In the genomic region with DNA sequence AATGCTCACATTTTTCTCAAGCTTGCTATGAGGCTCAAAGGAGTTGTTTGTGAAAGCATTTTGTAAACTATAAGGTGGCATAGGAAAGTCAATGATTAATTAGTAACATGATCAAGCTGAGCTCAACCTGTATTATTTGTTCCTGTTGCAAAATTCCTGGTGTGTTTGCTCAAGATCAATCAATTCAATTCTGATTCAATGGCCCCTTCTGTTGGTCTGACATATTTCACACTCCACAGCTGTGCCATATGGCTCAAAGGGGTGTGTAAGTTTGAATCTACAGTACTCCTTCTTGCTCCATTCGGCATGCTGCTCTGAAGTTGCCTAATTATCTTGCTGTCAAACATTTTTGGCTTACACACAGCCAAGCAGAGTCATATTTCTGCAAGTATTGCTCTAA, we compare ENCODE assay signal across 31 cellular contexts.
DNase-seq lines count a peak whose midpoint lies in the region; ATAC-seq and TF ChIP-seq lines count a peak whose summit lies in the region.
"Had no signal": no experiment of that assay in that cellular context is flagged by ENCODE, and none has a peak within 500 bp of the region (broad histone marks: within the 10 kb centered on the region; RNA-seq: fewer than 3 reads in every experiment).

No MANE protein-coding gene starts in this region.

- no peaks in the 10 kb centered on the region for H3K9me2 ChIP-seq in PC-9 (ENCODE audit: insufficient read depth)

- H3K79me2 ChIP-seq in PC-9 (ENCODE audit: low read depth) = no peaks in the 10 kb centered on the region

- H3F3A ChIP-seq in PC-9 (ENCODE audit: insufficient read depth, low read depth) = no peaks in the 10 kb centered on the region

- TF ChIP-seq POLR2A in right lobe of liver (IDR thresholded peaks at IDR 0.05) = no peak

- H3K4me3 ChIP-seq in PC-9 (no peak overlapping the region), right lobe of liver (no peak overlapping the region)
- H3K4me3 ChIP-seq: dorsolateral prefrontal cortex, smooth muscle cell, stomach, thyroid gland had no signal

- no peak overlapping the region for H3K27ac ChIP-seq in PC-9
- no peak overlapping the region for H3K27ac ChIP-seq in right lobe of liver
- H3K27ac ChIP-seq: dorsolateral prefrontal cortex, stomach, thyroid gland had no signal

- H3K4me2 ChIP-seq in PC-9 = no peak overlapping the region
- H3K4me2 ChIP-seq: smooth muscle cell had no signal

- ATAC-seq in right lobe of liver = peak; percentile 69 to 97 (median 92)
- ATAC-seq: activated CD8-positive, alpha-beta T cell treated with anti-CD3 and anti-CD28 coated beads, Interleukin-2, amount 10 ng/mL, durations not matched to agents 7 days and 5 days; activated naive CD8-positive, alpha-beta T cell treated with anti-CD3 and anti-CD28 coated beads, Interleukin-2, amount 50 U/mL, for 24 hours; left ventricle myocardium superior; naive thymus-derived CD8-positive, alpha-beta T cell; SK-N-SH treated with all-trans-retinoic acid at 6 μM for 48 hours; T-helper 17 cell had no signal

- H3K27me3 ChIP-seq in PC-9 (ENCODE audit: insufficient read depth, low read depth) = no peaks in the 10 kb centered on the region
- no peaks in the 10 kb centered on the region for H3K27me3 ChIP-seq in right lobe of liver
- H3K27me3 ChIP-seq: stomach, thyroid gland had no signal

- H4K20me1 ChIP-seq in PC-9 (ENCODE audit: insufficient read depth) = no peaks in the 10 kb centered on the region

- WGBS in right lobe of liver (ENCODE audit: insufficient coverage, low coverage, low lambda C conversion rate, missing lambda C conversion rate) = 15% methylated on average over 1 of the region's 1 CpG

- H3K4me1 ChIP-seq in PC-9 (replicated peaks; ENCODE audit: insufficient read depth) (no peaks in the 10 kb centered on the region), right lobe of liver (peaks cover 0 to 7% (median 3%) of the 10 kb centered on the region in 4 donors)
- H3K4me1 ChIP-seq: stomach, thyroid gland had no signal

- BruUV-seq in PC-9 (replicated peaks; lab: Mats Ljungman, UMichigan) = no TSS peak

- peak overlapping the region; percentile 37; the same call in 1 of the 2 replicates for H2AFZ ChIP-seq in PC-9

- POLR2A ChIA-PET in PC-9 (lab: Charles Lee; ENCODE audit: unreplicated experiment) = no interaction called here

- H3K36me3 ChIP-seq in PC-9 (ENCODE audit: low read depth) = no peaks in the 10 kb centered on the region
- no peaks in the 10 kb centered on the region for H3K36me3 ChIP-seq in right lobe of liver
- H3K36me3 ChIP-seq: stomach, thyroid gland had no signal

- intact Hi-C loops in PC-9 (cut with micrococcal nuclease; ENCODE audit: unreplicated experiment) = no loop called here
- intact Hi-C loops in right lobe of liver (cut with DNase I) = no loop called here

- H3K9me3 ChIP-seq in PC-9 (ENCODE audit: insufficient read depth, low read depth) (no peaks in the 10 kb centered on the region), right lobe of liver (no peaks in the 10 kb centered on the region)
- H3K9me3 ChIP-seq: stomach, thyroid gland had no signal

- CTCF ChIA-PET in PC-9 (lab: Charles Lee) = interaction anchor here (1.0 kb wide), 1 partner anchor 8 kb away, joined by 3 read pairs; no protein-coding TSS in a partner anchor

- no peak for TF ChIP-seq CTCF in PC-9 (conservative IDR thresholded peaks at IDR 0.05)
- TF ChIP-seq CTCF in right lobe of liver (IDR thresholded peaks at IDR 0.05) = peak in 2 of 4 donors; percentile 6 to 10

- DNase-seq in DMS 273 (lab: John Stamatoyannopoulos, UW; ENCODE audit: unreplicated experiment) = peak; percentile 53
- DNase-seq in DMS 273 treated with DMSO at 0.1 percent for 48 hours (lab: John Stamatoyannopoulos, UW) = no peak
- DNase-seq in NCI-H1694 treated with DMSO at 0.1 percent for 48 hours (lab: John Stamatoyannopoulos, UW) = peak; percentile 48
- DNase-seq in PC-9 = no peak
- no peak for DNase-seq in right lobe of liver
- DNase-seq in stimulated activated CD4-positive, alpha-beta T cell treated with anti-CD3 and anti-CD28 coated beads, Interleukin-4, amount 100 ng/mL, for 1 hour = no peak
- no peak for DNase-seq in NCI-H1436 (lab: John Stamatoyannopoulos, UW)
- DNase-seq in GF-D8 (lab: John Stamatoyannopoulos, UW) = no peak
- DNase-seq: 8988T; activated CD8-positive, alpha-beta T cell treated with anti-CD3 and anti-CD28 coated beads, Interleukin-2, amount 10 ng/mL, durations not matched to agents 7 days and 5 days; activated gamma-delta T cell; activated naive CD8-positive, alpha-beta T cell treated with anti-CD3 and anti-CD28 coated beads, Interleukin-2, amount 50 U/mL, for 24 hours; activated T-cell treated with anti-CD3 and anti-CD28 coated beads, Interleukin-2, amount 50 U/mL, for 1 hour; CD8-positive, alpha-beta memory T cell; cerebellar nuclear complex; DMS79 treated with DMSO at 0.1 percent for 48 hours; dorsolateral prefrontal cortex; IMR-90; left ventricle myocardium superior; midbrain; naive thymus-derived CD8-positive, alpha-beta T cell; NCI-H510A; occipital lobe; OCI-M1; retina; stimulated activated CD4-positive, alpha-beta T cell treated with anti-CD3 and anti-CD28 coated beads, Interleukin-1b, Interleukin-23, amount 100 ng/mL, for 48 hours; stomach; T-helper 17 cell; thyroid gland had no signal

Comparison
In these comparisons a context has a peak if more than half of its experiments do, and no peak if none do; other contexts are left out.
1. DNase-seq: peak in DMS 273 (single experiment) and NCI-H1694 treated with DMSO at 0.1 percent for 48 hours (single experiment); none in DMS 273 treated with DMSO at 0.1 percent for 48 hours (single experiment), PC-9 (0 of 2), right lobe of liver (0 of 3), stimulated activated CD4-positive, alpha-beta T cell treated with anti-CD3 and anti-CD28 coated beads, Interleukin-4, amount 100 ng/mL, for 1 hour (single experiment), NCI-H1436 (single experiment) and GF-D8 (single experiment).